1 cellular context compared by ENCODE assay signal in the genomic region with DNA sequence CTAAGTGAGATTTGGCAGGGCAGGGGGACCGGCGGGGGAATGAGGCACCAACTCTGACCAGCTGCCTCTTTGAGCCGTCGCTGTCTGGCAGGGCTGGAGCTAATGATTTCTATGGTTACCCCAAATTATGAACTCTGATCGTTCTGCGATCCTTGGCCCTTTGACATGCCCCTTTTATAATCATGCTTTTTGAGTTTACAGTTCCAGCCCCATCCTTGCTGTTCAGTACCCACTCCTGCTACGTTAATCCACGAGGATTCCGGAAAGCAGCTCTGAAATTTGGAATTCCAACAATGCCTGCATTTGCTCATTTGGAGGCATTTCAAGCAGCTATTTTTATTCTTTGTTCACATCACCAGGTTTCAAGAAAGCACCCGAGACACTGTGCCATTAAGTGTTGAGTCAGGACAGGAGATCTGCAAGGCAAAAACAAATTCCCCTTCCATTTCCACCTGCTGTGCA.
TF ChIP-seq lines count a peak whose summit lies in the region.

No MANE protein-coding gene starts in this region.

TF ChIP-seq in GM23338, 12 proteins besides CTCF, POLR2A, EP300 and RAD21:
- TF ChIP-seq EZH2 (IDR thresholded peaks at IDR 0.05; ENCODE audit: low read depth, unreplicated experiment) (no peak), JUNB (IDR thresholded peaks at IDR 0.05; ENCODE audit: unreplicated experiment) (no peak), NANOG (IDR thresholded peaks at IDR 0.05; ENCODE audit: borderline replicate concordance) (no peak), EZH2phosphoT487 (IDR thresholded peaks at IDR 0.05; ENCODE audit: unreplicated experiment) (no peak), ZNF462 (CRISPR knock-in tag; IDR thresholded peaks at IDR 0.05) (no peak), STAT1 (IDR thresholded peaks at IDR 0.05; ENCODE audit: unreplicated experiment) (no peak), ZNF331 (CRISPR knock-in tag; IDR thresholded peaks at IDR 0.05; ENCODE audit: low read depth) (no peak)
- TF ChIP-seq, protein P1, sequence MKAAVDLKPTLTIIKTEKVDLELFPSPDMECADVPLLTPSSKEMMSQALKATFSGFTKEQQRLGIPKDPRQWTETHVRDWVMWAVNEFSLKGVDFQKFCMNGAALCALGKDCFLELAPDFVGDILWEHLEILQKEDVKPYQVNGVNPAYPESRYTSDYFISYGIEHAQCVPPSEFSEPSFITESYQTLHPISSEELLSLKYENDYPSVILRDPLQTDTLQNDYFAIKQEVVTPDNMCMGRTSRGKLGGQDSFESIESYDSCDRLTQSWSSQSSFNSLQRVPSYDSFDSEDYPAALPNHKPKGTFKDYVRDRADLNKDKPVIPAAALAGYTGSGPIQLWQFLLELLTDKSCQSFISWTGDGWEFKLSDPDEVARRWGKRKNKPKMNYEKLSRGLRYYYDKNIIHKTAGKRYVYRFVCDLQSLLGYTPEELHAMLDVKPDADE (IDR thresholded peaks at IDR 0.05): no peak
